ENCODE assay signal across 15 cellular contexts in the genomic region with DNA sequence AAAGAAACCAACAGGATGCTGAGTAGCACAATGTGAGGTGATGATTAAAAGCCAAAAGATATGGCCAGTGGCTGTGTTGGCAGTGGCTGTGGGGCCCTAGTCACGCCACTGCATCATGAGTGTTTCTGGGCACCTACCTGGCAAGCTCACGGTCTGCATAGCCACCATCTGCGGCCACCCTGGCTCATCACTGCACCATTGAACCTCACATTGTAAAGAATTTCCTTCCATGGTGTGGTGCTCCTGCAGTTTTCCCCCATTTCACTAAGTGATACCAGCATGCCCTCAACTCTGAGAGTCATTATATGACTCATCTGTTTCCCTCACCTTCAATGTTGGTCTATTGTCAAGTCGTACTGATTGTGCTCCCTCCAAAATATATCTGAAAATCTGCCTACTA. TPM values are rescaled to one million over a fixed set of nuclear protein-coding genes. Genes with fewer than 3 reads are reported as not detected.
DNase-seq lines count a peak whose midpoint lies in the region; ATAC-seq and TF ChIP-seq lines count a peak whose summit lies in the region.
"Had no signal": no experiment of that assay in that cellular context is flagged by ENCODE, and none has a peak within 500 bp of the region (broad histone marks: within the 10 kb centered on the region; RNA-seq: fewer than 3 reads in every experiment).

No MANE protein-coding gene starts in this region.

- TF ChIP-seq POLR2A in esophagus squamous epithelium (IDR thresholded peaks at IDR 0.05) = no peak

- H3K4me1 ChIP-seq in heart right ventricle (no peaks in the 10 kb centered on the region), HAP-1 (no peaks in the 10 kb centered on the region), esophagus squamous epithelium (no peaks in the 10 kb centered on the region)

- intact Hi-C loops in heart right ventricle (cut with DNase I) (no loop called here), left cardiac atrium (cut with DNase I) (no loop called here), esophagus squamous epithelium (cut with DNase I) (no loop called here)

- peak; percentile 25 for ATAC-seq in GM18861 (IDR thresholded peaks at IDR 0.05; ENCODE audit: unreplicated experiment)
- ATAC-seq in GM21447 (IDR thresholded peaks at IDR 0.05; ENCODE audit: unreplicated experiment) = peak; percentile 42
- peak; percentile 56 for ATAC-seq in HG03064 (IDR thresholded peaks at IDR 0.05; ENCODE audit: low read depth, unreplicated experiment)
- peak; percentile 32 to 36 for ATAC-seq in activated T-cell treated with anti-CD3 and anti-CD28 coated beads, Interleukin-2, amount 50 U/mL, for 4 hours
- no peak for ATAC-seq in heart right ventricle
- no peak for ATAC-seq in left cardiac atrium

- no peak for DNase-seq in activated T-cell treated with anti-CD3 and anti-CD28 coated beads, Interleukin-2, amount 50 U/mL, for 4 hours
- no peak for DNase-seq in heart right ventricle
- no peak for DNase-seq in HAP-1 (ENCODE audit: low spot score in 2 of 2)
- DNase-seq in left cardiac atrium = no peak
- no peak for DNase-seq in esophagus squamous epithelium (lab: John Stamatoyannopoulos, UW)
- DNase-seq: NCI-H187 treated with DMSO at 0.1 percent for 48 hours had no signal

- H3K4me3 Mint-ChIP-seq in activated T-cell treated with anti-CD3 and anti-CD28 coated beads, Interleukin-2, amount 50 U/mL, for 4 hours = no peak overlapping the region

- H3K27ac ChIP-seq in heart right ventricle = no peak overlapping the region
- H3K27ac ChIP-seq in esophagus squamous epithelium = no peak overlapping the region
- H3K27ac ChIP-seq: neutrophil, RWPE1 had no signal

- H3K9me3 ChIP-seq in heart right ventricle = no peaks in the 10 kb centered on the region
- no peaks in the 10 kb centered on the region for H3K9me3 ChIP-seq in HAP-1
- H3K9me3 ChIP-seq in esophagus squamous epithelium = no peaks in the 10 kb centered on the region
- H3K9me3 ChIP-seq: neutrophil had no signal

- peaks cover 9% of the 10 kb centered on the region for H3K4me1 Mint-ChIP-seq in activated T-cell treated with anti-CD3 and anti-CD28 coated beads, Interleukin-2, amount 50 U/mL, for 4 hours (ENCODE audit: low read depth)

- H3K4me3 ChIP-seq in heart right ventricle (no peak overlapping the region), HAP-1 (no peak overlapping the region), esophagus squamous epithelium (no peak overlapping the region)

- in situ Hi-C loops in HAP-1 (cut with MboI; ENCODE audit: low sequenced_read_pairs) = no loop called here

- H3K36me3 Mint-ChIP-seq in activated T-cell treated with anti-CD3 and anti-CD28 coated beads, Interleukin-2, amount 50 U/mL, for 4 hours (ENCODE audit: insufficient read depth) = no peaks in the 10 kb centered on the region

- no peaks in the 10 kb centered on the region for H3K27me3 ChIP-seq in heart right ventricle
- no peaks in the 10 kb centered on the region for H3K27me3 ChIP-seq in HAP-1 (ENCODE audit: low read depth)
- H3K27me3 ChIP-seq in esophagus squamous epithelium = no peaks in the 10 kb centered on the region
- H3K27me3 ChIP-seq: neutrophil had no signal

- TF ChIP-seq CTCF in heart right ventricle (IDR thresholded peaks at IDR 0.05) (no peak), esophagus squamous epithelium (IDR thresholded peaks at IDR 0.05) (no peak)

- H3K9me3 Mint-ChIP-seq in activated T-cell treated with anti-CD3 and anti-CD28 coated beads, Interleukin-2, amount 50 U/mL, for 4 hours = no peaks in the 10 kb centered on the region

- no peaks in the 10 kb centered on the region for H3K27me3 Mint-ChIP-seq in activated T-cell treated with anti-CD3 and anti-CD28 coated beads, Interleukin-2, amount 50 U/mL, for 4 hours (ENCODE audit: low read depth)

- 61 to 62% methylated on average over 4 of the region's 4 CpGs for WGBS in heart right ventricle, 2 donors
- WGBS in esophagus squamous epithelium, 2 donors = 63 to 69% methylated on average over 4 of the region's 4 CpGs

- H3K36me3 ChIP-seq in heart right ventricle = no peaks in the 10 kb centered on the region
- H3K36me3 ChIP-seq in HAP-1 (replicated peaks) = no peaks in the 10 kb centered on the region
- no peaks in the 10 kb centered on the region for H3K36me3 ChIP-seq in esophagus squamous epithelium
- H3K36me3 ChIP-seq: neutrophil had no signal

RNA-seq across cellular contexts. Expression of a gene that starts 45.5 kb away (rescaled TPM):
- under 1 TPM in 2 of 3 donors, not detected in 1; 0.11 TPM for total RNA-seq in activated T-cell treated with anti-CD3 and anti-CD28 coated beads, Interleukin-2, amount 50 U/mL, for 4 hours
- total RNA-seq in heart right ventricle (under 1 TPM in 2 of 10 donors, not detected in 8; 0.15 to 0.62 TPM), left cardiac atrium (not detected), esophagus squamous epithelium (under 1 TPM in 1 of 4 donors, not detected in 3; 0.19 TPM)
- polyA plus RNA-seq in heart right ventricle = not detected
- total RNA-seq: astrocyte, epithelial cell of proximal tubule, kidney epithelial cell, temporal lobe had no signal

Comparison
In these comparisons a context has a peak if more than half of its experiments do, and no peak if none do; other contexts are left out.
1. ATAC-seq: peak in GM18861 (single experiment), GM21447 (single experiment), HG03064 (single experiment) and activated T-cell treated with anti-CD3 and anti-CD28 coated beads, Interleukin-2, amount 50 U/mL, for 4 hours (2 of 2); none in heart right ventricle (0 of 8) and left cardiac atrium (0 of 2).